In the genomic region with DNA sequence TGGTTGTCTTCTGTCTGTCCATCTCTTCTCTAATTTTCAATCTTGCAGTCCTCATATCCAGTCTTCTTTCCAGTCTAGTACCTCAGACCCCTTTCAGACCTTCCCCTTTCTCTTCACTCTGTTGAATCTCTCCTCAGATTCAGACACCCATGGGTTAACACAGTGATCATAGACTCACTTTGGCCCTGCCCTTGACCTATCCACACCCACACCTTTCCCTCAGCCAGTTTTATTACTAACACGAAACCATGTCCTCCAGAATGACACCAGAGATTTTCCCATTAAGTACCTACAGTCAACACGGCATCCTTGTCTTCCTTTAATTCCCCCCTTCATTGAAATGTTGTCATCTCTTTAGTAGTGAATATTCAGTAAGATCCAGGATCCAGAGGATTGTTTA, we compare ENCODE assay signal across 11 cellular contexts.
"Had no signal": no experiment of that assay in that cellular context is flagged by ENCODE, and none has a peak within 500 bp of the region (broad histone marks: within the 10 kb centered on the region; RNA-seq: fewer than 3 reads in every experiment).

No MANE protein-coding gene starts in this region.

- H3K4me3 ChIP-seq: lung, pancreas, thoracic aorta had no signal

- H3K27ac ChIP-seq: coronary artery, pancreas, thoracic aorta had no signal

- DNase-seq: activated B cell treated with CpG ODN at 0.5 μM for 24 hours; activated CD4-positive, alpha-beta T cell treated with anti-CD3 and anti-CD28 coated beads for 48 hours; activated naive CD8-positive, alpha-beta T cell treated with anti-CD3 and anti-CD28 coated beads for 36 hours; esophagus squamous epithelium; glutamatergic neuron; left cardiac atrium; naive thymus-derived CD8-positive, alpha-beta T cell; pancreas had no signal

- H3K27me3 ChIP-seq: esophagus squamous epithelium had no signal

- ATAC-seq: left cardiac atrium; naive thymus-derived CD8-positive, alpha-beta T cell had no signal

- H3K36me3 ChIP-seq: esophagus squamous epithelium, pancreas, thoracic aorta had no signal

- H3K4me1 ChIP-seq: pancreas had no signal
